Comparison of ENCODE assay signal across 5 cellular contexts in the genomic region with DNA sequence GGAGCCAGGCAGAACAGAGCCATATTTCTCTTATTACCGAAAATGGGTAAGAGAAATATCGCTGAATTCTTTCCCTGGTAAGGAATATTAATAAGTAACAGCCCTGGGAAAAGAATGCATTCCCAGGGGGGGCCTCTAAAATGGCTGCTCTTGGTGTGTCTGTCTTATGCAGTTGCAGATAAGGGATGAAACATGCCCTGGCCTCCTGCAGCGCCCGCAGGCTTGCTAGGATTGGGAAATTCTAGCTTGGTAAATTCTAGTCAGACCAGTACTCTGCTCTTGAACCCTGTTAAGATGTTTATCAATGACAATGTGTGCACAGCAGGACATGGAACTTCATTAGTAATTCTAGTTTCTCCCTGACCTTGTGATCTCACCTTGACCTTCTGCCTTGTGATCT. TPM values are rescaled to one million over a fixed set of nuclear protein-coding genes. Genes with fewer than 3 reads are reported as not detected.
"Had no signal": no experiment of that assay in that cellular context is flagged by ENCODE, and none has a peak within 500 bp of the region (broad histone marks: within the 10 kb centered on the region; RNA-seq: fewer than 3 reads in every experiment).

No MANE protein-coding gene starts in this region.

RNA-seq across cellular contexts. Expression of gene DDC, which starts 18.1 kb away (rescaled TPM):
- total RNA-seq: GM23248, H4, HFFc6, HT1080, IMR-90 had no signal
- polyA plus RNA-seq: GM23248, IMR-90 had no signal
